Comparison of ENCODE assay signal across 22 cellular contexts in the genomic region with DNA sequence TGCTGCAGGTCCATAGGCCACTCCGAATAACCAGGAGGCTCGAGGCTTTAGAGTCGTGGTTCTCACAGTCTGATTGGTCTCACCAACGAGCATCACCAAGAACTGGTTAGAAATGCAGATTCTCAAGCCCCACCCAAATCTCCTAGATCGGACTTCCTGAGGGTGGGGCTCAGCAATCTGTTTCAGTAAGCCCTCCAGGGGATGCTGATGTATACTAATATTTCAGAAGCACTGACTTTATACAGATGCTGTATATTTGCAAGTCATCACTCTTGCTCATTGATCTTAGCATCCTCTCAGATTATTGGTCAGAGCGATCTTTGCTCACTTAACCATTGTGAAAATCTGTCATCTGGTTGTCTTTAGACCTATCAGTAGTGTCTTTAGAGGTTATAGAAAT. TPM values are rescaled to one million over a fixed set of nuclear protein-coding genes. Genes with fewer than 3 reads are reported as not detected.
A peak's percentile ranks its signal among the peaks of the same experiment; 100 is the strongest.
DNase-seq lines count a peak whose midpoint lies in the region; ATAC-seq and TF ChIP-seq lines count a peak whose summit lies in the region.
"Had no signal": no experiment of that assay in that cellular context is flagged by ENCODE, and none has a peak within 500 bp of the region (broad histone marks: within the 10 kb centered on the region; RNA-seq: fewer than 3 reads in every experiment).

No MANE protein-coding gene starts in this region.

- no peak for TF ChIP-seq CTCF in HFFc6 (IDR thresholded peaks at IDR 0.05)

- H2BK15ac ChIP-seq in mesenchymal stem cell (ENCODE audit: low read depth, poor library complexity, severe bottlenecking) = no peak overlapping the region

- H3K9me3 ChIP-seq in mesenchymal stem cell (ENCODE audit: control insufficient read depth, low read length) = no peaks in the 10 kb centered on the region
- no peaks in the 10 kb centered on the region for H3K9me3 ChIP-seq in CD4-positive, alpha-beta memory T cell (ENCODE audit: control insufficient read depth in 1 of 2, low read length in 2 of 2)
- H3K9me3 ChIP-seq: HAP-1, psoas muscle had no signal

- H2BK120ac ChIP-seq in mesenchymal stem cell (ENCODE audit: low read depth, low read length) = no peak overlapping the region

- CTCF ChIA-PET in CD4-positive, alpha-beta memory T cell (lab: Charles Lee; ENCODE audit: partially characterized antibody) = no interaction called here

- no peak overlapping the region for H3K4me3 ChIP-seq in mesenchymal stem cell (ENCODE audit: insufficient read depth in 1 of 2, low read depth in 1 of 2, low read length in 2 of 2)
- H3K4me3 ChIP-seq in CD4-positive, alpha-beta memory T cell (ENCODE audit: low read length in 2 of 2) = no peak overlapping the region
- H3K4me3 ChIP-seq: HAP-1, psoas muscle had no signal

- H3K23ac ChIP-seq in mesenchymal stem cell (ENCODE audit: low read length in 2 of 2) = no peak overlapping the region

- H3K27ac Mint-ChIP-seq in HFFc6 = peak overlapping the region; percentile 99
- H3K27ac Mint-ChIP-seq in activated T-helper 17 cell treated with anti-CD3 and anti-CD28 coated beads, Interleukin-2, amount 50 U/mL, for 72 hours = peak overlapping the region; percentile 38
- no peak overlapping the region for H3K27ac Mint-ChIP-seq in CD4-positive, alpha-beta memory T cell
- H3K27ac Mint-ChIP-seq: B cell; stimulated activated naive CD8-positive, alpha-beta T cell treated with anti-CD3 and anti-CD28 coated beads, Interleukin-15, amount 100 ng/mL, for 72 hours had no signal

- H3K27me3 ChIP-seq in mesenchymal stem cell (ENCODE audit: control insufficient read depth in 1 of 2, insufficient read depth in 1 of 2, low read length in 2 of 2) = peaks cover 24% of the 10 kb centered on the region in 2 experiments
- H3K27me3 ChIP-seq in CD4-positive, alpha-beta memory T cell (ENCODE audit: insufficient read depth, low read length) = peaks cover 11% of the 10 kb centered on the region

- H3K36me3 ChIP-seq in mesenchymal stem cell (ENCODE audit: control insufficient read depth in 1 of 2, insufficient read depth in 2 of 2, low read depth in 1 of 2, low read length in 2 of 2) = no peaks in the 10 kb centered on the region
- no peaks in the 10 kb centered on the region for H3K36me3 ChIP-seq in CD4-positive, alpha-beta memory T cell (ENCODE audit: insufficient read depth, low read length)
- H3K36me3 ChIP-seq: HAP-1 had no signal

- H2BK5ac ChIP-seq in mesenchymal stem cell (ENCODE audit: low read depth, low read length, poor library complexity, severe bottlenecking) = no peak overlapping the region

- ATAC-seq in activated T-helper 17 cell treated with anti-CD3 and anti-CD28 coated beads, Interleukin-2, amount 50 U/mL, for 72 hours (replicated peaks) = peak; percentile 17
- ATAC-seq in GM21528 (IDR thresholded peaks at IDR 0.05; ENCODE audit: low FRiP score, unreplicated experiment) = no peak
- ATAC-seq: esophagus mucosa; psoas muscle; Right ventricle myocardium inferior; stimulated activated naive CD8-positive, alpha-beta T cell treated with anti-CD3 and anti-CD28 coated beads, Interleukin-15, amount 100 ng/mL, for 72 hours had no signal

- no peak overlapping the region for H3K18ac ChIP-seq in mesenchymal stem cell (ENCODE audit: low read depth in 1 of 2, low read length in 2 of 2)

- H4K91ac ChIP-seq in mesenchymal stem cell (ENCODE audit: low read length) = no peak overlapping the region

- no peak overlapping the region for H2AFZ ChIP-seq in mesenchymal stem cell (ENCODE audit: low read depth, low read length)

- no peak overlapping the region for H3K4me2 ChIP-seq in mesenchymal stem cell (ENCODE audit: low read length, poor library complexity, severe bottlenecking)

- H2AK5ac ChIP-seq in mesenchymal stem cell (ENCODE audit: low read length, severe bottlenecking) = no peak overlapping the region

- no peak overlapping the region for H3K4ac ChIP-seq in mesenchymal stem cell (ENCODE audit: low read depth in 1 of 2, low read length in 2 of 2)

- no peak overlapping the region for H3K14ac ChIP-seq in mesenchymal stem cell (ENCODE audit: low read length in 2 of 2)

- no peak overlapping the region for H3K27ac ChIP-seq in mesenchymal stem cell (ENCODE audit: low read length, poor library complexity, severe bottlenecking)
- no peak overlapping the region for H3K27ac ChIP-seq in CD4-positive, alpha-beta memory T cell (ENCODE audit: low read depth, low read length)
- H3K27ac ChIP-seq: psoas muscle had no signal

- H3K9me3 Mint-ChIP-seq in HFFc6 = no peaks in the 10 kb centered on the region; the same call in 1 of the 2 replicates
- H3K9me3 Mint-ChIP-seq in activated T-helper 17 cell treated with anti-CD3 and anti-CD28 coated beads, Interleukin-2, amount 50 U/mL, for 72 hours = no peaks in the 10 kb centered on the region
- peaks cover 0 to 8% (median 0%) of the 10 kb centered on the region in 8 donors for H3K9me3 Mint-ChIP-seq in CD4-positive, alpha-beta memory T cell

- H3K4me1 Mint-ChIP-seq in HFFc6 (ENCODE audit: low read depth) = peaks cover 60% of the 10 kb centered on the region
- H3K4me1 Mint-ChIP-seq in activated T-helper 17 cell treated with anti-CD3 and anti-CD28 coated beads, Interleukin-2, amount 50 U/mL, for 72 hours = peaks cover 1% of the 10 kb centered on the region
- peaks cover 6 to 15% (median 9%) of the 10 kb centered on the region in 4 donors for H3K4me1 Mint-ChIP-seq in CD4-positive, alpha-beta memory T cell

- H3K4me1 ChIP-seq in mesenchymal stem cell (ENCODE audit: control insufficient read depth, insufficient read depth, low read depth, low read length) = peaks cover 2% of the 10 kb centered on the region
- H3K4me1 ChIP-seq in CD4-positive, alpha-beta memory T cell (ENCODE audit: insufficient read depth, low read length) = peaks cover 7% of the 10 kb centered on the region

- intact Hi-C loops in CD4-positive, alpha-beta memory T cell (cut with micrococcal nuclease) = loop anchor here (10.0 kb wide), 1 partner anchor 759 kb away; no protein-coding TSS in a partner anchor

- H4K8ac ChIP-seq in mesenchymal stem cell (ENCODE audit: low read length) = no peak overlapping the region

- WGBS in mesenchymal stem cell = 94% methylated on average over 5 of the region's 6 CpGs

- H2BK12ac ChIP-seq in mesenchymal stem cell (ENCODE audit: low read length in 2 of 2) = no peak overlapping the region

- peak overlapping the region; percentile 85 for H3K4me3 Mint-ChIP-seq in HFFc6
- H3K4me3 Mint-ChIP-seq in activated T-helper 17 cell treated with anti-CD3 and anti-CD28 coated beads, Interleukin-2, amount 50 U/mL, for 72 hours = peak overlapping the region; percentile 53
- H3K4me3 Mint-ChIP-seq in CD4-positive, alpha-beta memory T cell = no peak overlapping the region
- H3K4me3 Mint-ChIP-seq: B cell; neural crest cell; stimulated activated naive CD8-positive, alpha-beta T cell treated with anti-CD3 and anti-CD28 coated beads, Interleukin-15, amount 100 ng/mL, for 72 hours had no signal

- peak overlapping the region; percentile 58 for H3K9ac ChIP-seq in mesenchymal stem cell (ENCODE audit: low read length)

- no peaks in the 10 kb centered on the region; the same call in 1 of the 2 replicates for H3K36me3 Mint-ChIP-seq in HFFc6 (ENCODE audit: low read depth)
- no peaks in the 10 kb centered on the region for H3K36me3 Mint-ChIP-seq in activated T-helper 17 cell treated with anti-CD3 and anti-CD28 coated beads, Interleukin-2, amount 50 U/mL, for 72 hours (ENCODE audit: low read depth)
- H3K36me3 Mint-ChIP-seq in CD4-positive, alpha-beta memory T cell = peaks cover 0 to 6% of the 10 kb centered on the region in 2 donors

- peaks cover 4% of the 10 kb centered on the region for H3K79me1 ChIP-seq in mesenchymal stem cell (replicated peaks; ENCODE audit: low read length, poor library complexity, severe bottlenecking)

- H3K27me3 Mint-ChIP-seq in HFFc6 (ENCODE audit: insufficient read depth) = no peaks in the 10 kb centered on the region
- peaks cover 8% of the 10 kb centered on the region for H3K27me3 Mint-ChIP-seq in activated T-helper 17 cell treated with anti-CD3 and anti-CD28 coated beads, Interleukin-2, amount 50 U/mL, for 72 hours
- H3K27me3 Mint-ChIP-seq in CD4-positive, alpha-beta memory T cell = peaks cover 11 to 26% of the 10 kb centered on the region in 2 donors

- POLR2A ChIA-PET in CD4-positive, alpha-beta memory T cell (lab: Charles Lee; ENCODE audit: partially characterized antibody) = no interaction called here

- DNase-seq in CD1c-positive myeloid dendritic cell (ENCODE audit: extremely low spot score) (peak; percentile 24), HFFc6 (peak; percentile 19), mesenchymal stem cell (no peak), COLO668 (lab: John Stamatoyannopoulos, UW; ENCODE audit: unreplicated experiment) (no peak)
- DNase-seq in CD4-positive, alpha-beta memory T cell = no peak
- DNase-seq: activated CD4-positive, CD25-positive, alpha-beta regulatory T cell treated with anti-CD3 and anti-CD28 coated beads, Interleukin-2, amount 50 U/mL, for 72 hours; activated gamma-delta T cell; glutamatergic neuron; Kasumi-1; NCI-H1417; NCI-H524 treated with DMSO at 0.1 percent for 48 hours; psoas muscle; stimulated activated CD4-positive, alpha-beta T cell treated with anti-CD3 and anti-CD28 coated beads, Interleukin-4, amount 100 ng/mL, for 1 hour; stimulated activated naive CD8-positive, alpha-beta T cell treated with anti-CD3 and anti-CD28 coated beads, Interleukin-15, amount 100 ng/mL, for 72 hours; trophoblast cell had no signal

RNA-seq across cellular contexts. Expression of a gene that starts 4.4 kb away (rescaled TPM):
- total RNA-seq in HFFc6 (2021; fragmentation: NEBNext Ultra II Directional; extraction: Animal tissue kit (Norgen Biotek cat#: 25700)) = 10 to 100 TPM; 34.5 to 45.5 (median 37.6) TPM
- total RNA-seq in activated T-helper 17 cell treated with anti-CD3 and anti-CD28 coated beads, Interleukin-2, amount 50 U/mL, for 72 hours = 10 to 100 TPM; 22.4 to 34.9 TPM
- polyA plus RNA-seq in mesenchymal stem cell (2013, experiment 1 of 2) = 29.9 TPM
- 29.1 TPM for polyA plus RNA-seq in mesenchymal stem cell (2013, experiment 2 of 2)
- total RNA-seq in CD4-positive, alpha-beta memory T cell = 10 to 100 TPM; 37.8 to 40.6 TPM
- 10 to 100 TPM; 30.0 to 41.8 TPM for polyA plus RNA-seq in CD4-positive, alpha-beta memory T cell

Comparison
In these comparisons a context has a peak if more than half of its experiments do, and no peak if none do; other contexts are left out.
1. DNase-seq: peak in CD1c-positive myeloid dendritic cell (single experiment) and HFFc6 (single experiment); none in mesenchymal stem cell (single experiment), CD4-positive, alpha-beta memory T cell (0 of 5) and COLO668 (single experiment).
2. H3K27ac Mint-ChIP-seq: peak in HFFc6 (single experiment) and activated T-helper 17 cell treated with anti-CD3 and anti-CD28 coated beads, Interleukin-2, amount 50 U/mL, for 72 hours (single experiment); none in CD4-positive, alpha-beta memory T cell (0 of 7).
3. H3K4me3 Mint-ChIP-seq: peak in HFFc6 (single experiment) and activated T-helper 17 cell treated with anti-CD3 and anti-CD28 coated beads, Interleukin-2, amount 50 U/mL, for 72 hours (single experiment); none in CD4-positive, alpha-beta memory T cell (0 of 8).